ENCODE assay signal across 1 cellular context in the genomic region with DNA sequence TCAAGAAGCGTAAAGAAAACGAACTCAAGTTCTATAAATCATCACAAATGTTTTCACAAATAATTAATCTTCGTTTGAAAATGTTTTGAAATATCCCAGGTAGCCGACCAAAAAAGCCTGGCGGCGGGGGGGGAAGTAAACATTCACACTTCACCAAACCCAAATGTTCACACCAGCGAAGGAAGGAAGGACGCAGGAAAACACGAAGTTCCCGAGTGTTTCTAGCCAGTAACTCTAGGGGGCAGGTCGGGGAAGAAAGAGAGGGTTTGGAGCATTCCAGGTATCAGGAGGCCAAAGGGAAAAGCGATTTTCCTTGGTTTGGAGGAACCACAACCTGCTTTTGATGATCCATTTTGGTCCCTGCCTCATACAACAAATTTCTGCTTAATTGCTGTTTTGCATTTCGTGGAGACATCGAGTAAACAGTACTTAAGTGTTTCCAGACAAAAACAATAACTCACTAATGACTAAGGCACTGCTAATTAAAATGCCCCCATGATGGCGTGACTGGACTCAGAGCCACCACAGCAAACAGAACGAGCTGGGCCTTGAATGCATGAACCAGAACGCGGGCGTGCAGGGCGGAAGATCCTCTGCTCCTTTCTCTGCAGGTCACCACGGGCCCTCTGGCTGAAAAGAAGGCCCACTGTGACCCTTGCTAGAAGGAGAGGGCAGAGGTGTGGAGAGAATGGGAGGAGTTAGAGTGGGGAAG.
TF ChIP-seq lines count a peak whose summit lies in the region.

No MANE protein-coding gene starts in this region.

TF ChIP-seq in endothelial cell of umbilical vein, 7 proteins besides CTCF, POLR2A, EP300 and RAD21:
- TF ChIP-seq MYC (IDR thresholded peaks at IDR 0.05; ENCODE audit: low read depth, low read length) (no peak), FOS (IDR thresholded peaks at IDR 0.05; ENCODE audit: borderline replicate concordance, insufficient read depth, low read length) (no peak), POLR2AphosphoS5 (IDR thresholded peaks at IDR 0.05; ENCODE audit: insufficient read depth, low read depth, low read length) (no peak), EZH2 (IDR thresholded peaks at IDR 0.05; ENCODE audit: borderline replicate concordance, low read depth, low read length, severe bottlenecking) (no peak), GATA2 (IDR thresholded peaks at IDR 0.05; ENCODE audit: insufficient read depth, insufficient read length, low read depth, low read length) (no peak), MAX (IDR thresholded peaks at IDR 0.05; ENCODE audit: insufficient read depth, insufficient read length) (no peak), JUN (IDR thresholded peaks at IDR 0.05; ENCODE audit: borderline replicate concordance, insufficient read depth, insufficient read length, low read depth) (no peak)
